Comparison of ENCODE assay signal across 11 cellular contexts in the genomic region with DNA sequence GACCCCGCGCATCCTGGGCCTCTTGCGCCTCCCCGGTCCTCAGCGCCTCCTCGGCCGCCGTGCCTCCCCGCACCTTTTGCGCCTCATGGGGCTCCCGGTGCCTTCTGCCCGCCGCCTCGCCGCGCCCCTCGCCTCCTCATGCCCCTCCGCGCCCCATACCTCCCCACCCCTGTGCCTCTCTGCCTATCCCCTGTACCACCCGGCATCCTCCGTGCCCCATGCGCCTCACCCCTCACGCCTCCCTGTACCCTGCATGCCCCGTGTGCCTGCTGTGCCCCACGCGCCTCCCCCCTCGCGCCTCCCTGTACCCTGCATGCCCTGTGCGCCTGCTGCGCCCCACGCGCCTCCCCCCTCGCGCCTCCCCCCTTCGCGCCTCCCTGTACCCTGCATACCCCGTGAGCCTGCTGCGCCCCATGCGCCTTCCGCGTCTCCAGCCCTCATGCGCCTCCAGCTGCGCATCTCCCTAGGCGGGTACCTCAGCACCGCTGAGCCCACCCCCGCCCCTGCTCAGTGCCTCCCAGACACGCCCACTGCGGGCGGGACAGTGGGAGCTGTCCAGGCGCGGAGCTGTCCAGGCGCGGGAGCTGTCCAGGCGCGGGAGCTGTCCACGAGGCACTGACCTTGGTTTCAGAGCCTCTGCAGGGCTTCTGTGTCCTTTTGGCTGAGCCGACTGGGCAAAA. TPM values are rescaled to one million over a fixed set of nuclear protein-coding genes. Genes with fewer than 3 reads are reported as not detected.
DNase-seq lines count a peak whose midpoint lies in the region; ATAC-seq and TF ChIP-seq lines count a peak whose summit lies in the region.
"Had no signal": no experiment of that assay in that cellular context is flagged by ENCODE, and none has a peak within 500 bp of the region (broad histone marks: within the 10 kb centered on the region; RNA-seq: fewer than 3 reads in every experiment).

No MANE protein-coding gene starts in this region.

- peaks cover 0 to 3% (median 0%) of the 10 kb centered on the region in 11 donors for H3K9me3 Mint-ChIP-seq in naive thymus-derived CD4-positive, alpha-beta T cell

- no peak for TF ChIP-seq CTCF in RWPE1 (conservative IDR thresholded peaks at IDR 0.05; ENCODE audit: low read depth)
- no peak for TF ChIP-seq CTCF in PC-9 (conservative IDR thresholded peaks at IDR 0.05)

- intact Hi-C loops in naive thymus-derived CD4-positive, alpha-beta T cell (cut with micrococcal nuclease), result no loop called here
- intact Hi-C loops in PC-9 (cut with micrococcal nuclease; ENCODE audit: unreplicated experiment), result no loop called here

- peak overlapping the region in 4 of 10 donors; percentile 22 to 69 (median 52) for H3K4me3 Mint-ChIP-seq in naive thymus-derived CD4-positive, alpha-beta T cell
- H3K4me3 Mint-ChIP-seq: mesothelial cell of epicardium had no signal

- no peaks in the 10 kb centered on the region for H3K9me3 ChIP-seq in naive thymus-derived CD4-positive, alpha-beta T cell (ENCODE audit: control insufficient read depth in 2 of 3, low read length in 3 of 3)
- no peaks in the 10 kb centered on the region for H3K9me3 ChIP-seq in PC-9 (ENCODE audit: insufficient read depth, low read depth)
- no peaks in the 10 kb centered on the region for H3K9me3 ChIP-seq in MG63

- BruUV-seq in PC-9 (replicated peaks; lab: Mats Ljungman, UMichigan), result no TSS peak

- peaks cover 7 to 38% (median 36%) of the 10 kb centered on the region in 5 donors for H3K36me3 Mint-ChIP-seq in naive thymus-derived CD4-positive, alpha-beta T cell

- no peaks in the 10 kb centered on the region for H3K27me3 Mint-ChIP-seq in naive thymus-derived CD4-positive, alpha-beta T cell

- peaks cover 32 to 60% (median 52%) of the 10 kb centered on the region in 7 donors for H3K4me1 Mint-ChIP-seq in naive thymus-derived CD4-positive, alpha-beta T cell

- peaks cover 17% of the 10 kb centered on the region; the same call in 1 of the 2 replicates for H4K20me1 ChIP-seq in PC-9 (ENCODE audit: insufficient read depth)

- H3K9me2 ChIP-seq in PC-9 (ENCODE audit: insufficient read depth), result no peaks in the 10 kb centered on the region

- no peaks in the 10 kb centered on the region for H3F3A ChIP-seq in PC-9 (ENCODE audit: insufficient read depth, low read depth)

- H3K27ac ChIP-seq in RWPE1 (peak overlapping the region; percentile 18), PC-9 (no peak overlapping the region)
- no peak overlapping the region for H3K27ac ChIP-seq in naive thymus-derived CD4-positive, alpha-beta T cell (ENCODE audit: low read depth, low read length)
- H3K27ac ChIP-seq: BLaER1 treated with 17β-estradiol and CSF1 and Interleukin-3, amounts not matched to agents 10 nM and 100 nM had no signal

- H3K27me3 ChIP-seq in naive thymus-derived CD4-positive, alpha-beta T cell (ENCODE audit: control insufficient read depth in 2 of 2, insufficient read depth in 2 of 2, low read length in 2 of 2), result no peaks in the 10 kb centered on the region
- H3K27me3 ChIP-seq in PC-9 (ENCODE audit: insufficient read depth, low read depth) (no peaks in the 10 kb centered on the region), MG63 (no peaks in the 10 kb centered on the region)
- H3K27me3 ChIP-seq: BLaER1 treated with 17β-estradiol and CSF1 and Interleukin-3, amounts not matched to agents 10 nM and 100 nM had no signal

- no peak overlapping the region for H2AFZ ChIP-seq in PC-9

- peak; percentile 60 for ATAC-seq in naive thymus-derived CD4-positive, alpha-beta T cell
- ATAC-seq in GM18519 (IDR thresholded peaks at IDR 0.05; ENCODE audit: low FRiP score, unreplicated experiment), result no peak

- no peak overlapping the region for H3K4me3 ChIP-seq in naive thymus-derived CD4-positive, alpha-beta T cell (ENCODE audit: low read length)
- H3K4me3 ChIP-seq in PC-9 (no peak overlapping the region), MG63 (no peak overlapping the region)
- H3K4me3 ChIP-seq: BLaER1 treated with 17β-estradiol and CSF1 and Interleukin-3, amounts not matched to agents 10 nM and 100 nM had no signal

- DNase-seq in AG08395 (ENCODE audit: low spot score) (peak; percentile 38), RWPE1 (ENCODE audit: low spot score) (no peak), fibroblast of gingiva (ENCODE audit: low read depth) (peak; percentile 33), PC-9 (no peak), MG63 (no peak)
- DNase-seq in naive thymus-derived CD4-positive, alpha-beta T cell, result no peak
- DNase-seq in activated naive CD4-positive, alpha-beta T cell treated with anti-CD3 and anti-CD28 coated beads, Interleukin-2, amount 50 U/mL, for 16 hours, result no peak
- DNase-seq: NCI-H1930 had no signal

- peaks cover 14% of the 10 kb centered on the region; the same call in 1 of the 2 replicates for H3K79me2 ChIP-seq in PC-9 (ENCODE audit: low read depth)

- H3K27ac Mint-ChIP-seq in naive thymus-derived CD4-positive, alpha-beta T cell, result peak overlapping the region in 1 of 9 donors; percentile 0
- H3K27ac Mint-ChIP-seq: mesothelial cell of epicardium had no signal

- POLR2A ChIA-PET in RWPE1 (lab: Yijun Ruan, JAX; ENCODE audit: low non-redundant PET) (no interaction called here), PC-9 (lab: Charles Lee; ENCODE audit: unreplicated experiment) (interaction anchor here (0.7 kb wide), 1 partner anchor 49 kb away, joined by 4 read pairs; no protein-coding TSS in a partner anchor)
- POLR2A ChIA-PET in naive thymus-derived CD4-positive, alpha-beta T cell (lab: Charles Lee), result interaction anchor here (0.7 kb wide), 1 partner anchor 9 kb away, joined by 4 read pairs; no protein-coding TSS in a partner anchor

- CTCF ChIA-PET in RWPE1 (lab: Yijun Ruan, JAX), result no interaction called here
- CTCF ChIA-PET in naive thymus-derived CD4-positive, alpha-beta T cell (lab: Charles Lee), result no interaction called here
- CTCF ChIA-PET in PC-9 (lab: Charles Lee), result no interaction called here

- no peak overlapping the region for H3K4me2 ChIP-seq in PC-9
- H3K4me2 ChIP-seq: BLaER1 treated with 17β-estradiol and CSF1 and Interleukin-3, amounts not matched to agents 10 nM and 100 nM had no signal

- H3K36me3 ChIP-seq in naive thymus-derived CD4-positive, alpha-beta T cell (ENCODE audit: control insufficient read depth in 2 of 3, insufficient read depth in 3 of 3, low read length in 3 of 3), result peaks cover 0 to 11% (median 2%) of the 10 kb centered on the region in 3 experiments
- 0 out of 2 replicates have a peak, but pooled peaks cover 5% of the 10 kb centered on the region for H3K36me3 ChIP-seq in PC-9 (ENCODE audit: low read depth)
- peaks cover 6% of the 10 kb centered on the region for H3K36me3 ChIP-seq in MG63

- H3K4me1 ChIP-seq in naive thymus-derived CD4-positive, alpha-beta T cell (ENCODE audit: control insufficient read depth in 2 of 2, insufficient read depth in 2 of 2, low read length in 2 of 2), result peaks cover 0 to 2% of the 10 kb centered on the region in 2 donors
- H3K4me1 ChIP-seq in PC-9 (replicated peaks; ENCODE audit: insufficient read depth), result no peaks in the 10 kb centered on the region

RNA-seq across cellular contexts. Expression of gene IGF2R, which starts 37.1 kb away (rescaled TPM):
- 10 to 100 TPM; 59.1 to 79.2 (median 74.2) TPM for total RNA-seq in naive thymus-derived CD4-positive, alpha-beta T cell
- 10 to 100 TPM in 1 of 2 donors, 1 to 10 TPM in 1; 8.7 to 18.9 TPM for polyA plus RNA-seq in naive thymus-derived CD4-positive, alpha-beta T cell
- 50.9 and 53.1 TPM in 2 replicates for total RNA-seq in PC-9 (2021)
- 33.4 and 35.9 TPM in 2 replicates for total RNA-seq in MG63 (2014; rRNA removed; shearing (Covaris generic); ENCODE audit: low replicate concordance)

Comparison
In these comparisons a context has a peak if more than half of its experiments do, and no peak if none do; other contexts are left out.
1. DNase-seq: peak in AG08395 (single experiment) and fibroblast of gingiva (single experiment); none in RWPE1 (single experiment), naive thymus-derived CD4-positive, alpha-beta T cell (0 of 9), PC-9 (0 of 2), MG63 (single experiment) and activated naive CD4-positive, alpha-beta T cell treated with anti-CD3 and anti-CD28 coated beads, Interleukin-2, amount 50 U/mL, for 16 hours (single experiment).